In the genomic region with DNA sequence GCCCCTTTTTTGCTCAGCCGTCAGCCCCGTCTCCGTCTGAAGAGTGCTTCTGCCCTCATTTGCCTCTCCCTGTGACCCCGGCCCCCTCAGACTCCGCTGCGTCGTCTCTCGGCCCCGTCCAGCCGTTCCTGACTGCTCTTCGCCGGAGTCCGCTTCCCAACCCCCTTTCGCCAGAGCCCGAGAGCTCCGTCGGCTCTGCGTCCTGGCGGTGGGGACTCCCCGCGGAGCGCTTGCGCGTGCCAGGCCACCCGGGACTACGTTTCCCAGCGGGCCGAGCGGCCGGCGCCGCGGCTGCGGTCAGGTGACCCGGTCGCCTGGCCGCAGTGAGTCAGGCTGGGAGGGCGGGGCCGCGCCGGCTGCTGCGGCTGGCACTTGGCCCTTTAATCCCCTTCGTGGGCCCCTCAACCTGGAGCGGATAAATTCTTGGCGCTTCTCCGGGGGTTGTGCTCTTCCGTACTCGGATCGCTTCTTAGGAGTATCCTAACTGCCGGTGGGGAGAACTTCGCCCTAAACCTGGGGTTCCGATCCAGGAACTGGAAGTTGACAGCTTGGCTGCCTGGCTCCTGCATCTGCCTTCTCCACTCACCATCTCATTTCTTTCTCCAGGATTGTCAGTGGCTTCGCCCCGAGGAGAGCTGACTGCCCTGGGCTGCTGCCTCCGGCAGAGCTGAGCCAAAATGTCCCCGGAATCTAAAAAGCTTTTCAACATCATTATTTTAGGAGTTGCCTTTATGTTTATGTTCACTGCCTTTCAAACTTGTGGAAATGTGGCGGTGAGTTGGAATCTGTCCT, we compare ENCODE assay signal across 1 cellular context.
TF ChIP-seq lines count a peak whose summit lies in the region.

A gene (plus strand): TSS at position 444 of the 792 bp plus-strand sequence. CDS start 234 bp downstream, at position 678.

TF ChIP-seq in HepG2, 621 proteins besides CTCF, POLR2A, EP300 and RAD21 (continued from another document and continues in another):
- TF ChIP-seq, protein P1, sequence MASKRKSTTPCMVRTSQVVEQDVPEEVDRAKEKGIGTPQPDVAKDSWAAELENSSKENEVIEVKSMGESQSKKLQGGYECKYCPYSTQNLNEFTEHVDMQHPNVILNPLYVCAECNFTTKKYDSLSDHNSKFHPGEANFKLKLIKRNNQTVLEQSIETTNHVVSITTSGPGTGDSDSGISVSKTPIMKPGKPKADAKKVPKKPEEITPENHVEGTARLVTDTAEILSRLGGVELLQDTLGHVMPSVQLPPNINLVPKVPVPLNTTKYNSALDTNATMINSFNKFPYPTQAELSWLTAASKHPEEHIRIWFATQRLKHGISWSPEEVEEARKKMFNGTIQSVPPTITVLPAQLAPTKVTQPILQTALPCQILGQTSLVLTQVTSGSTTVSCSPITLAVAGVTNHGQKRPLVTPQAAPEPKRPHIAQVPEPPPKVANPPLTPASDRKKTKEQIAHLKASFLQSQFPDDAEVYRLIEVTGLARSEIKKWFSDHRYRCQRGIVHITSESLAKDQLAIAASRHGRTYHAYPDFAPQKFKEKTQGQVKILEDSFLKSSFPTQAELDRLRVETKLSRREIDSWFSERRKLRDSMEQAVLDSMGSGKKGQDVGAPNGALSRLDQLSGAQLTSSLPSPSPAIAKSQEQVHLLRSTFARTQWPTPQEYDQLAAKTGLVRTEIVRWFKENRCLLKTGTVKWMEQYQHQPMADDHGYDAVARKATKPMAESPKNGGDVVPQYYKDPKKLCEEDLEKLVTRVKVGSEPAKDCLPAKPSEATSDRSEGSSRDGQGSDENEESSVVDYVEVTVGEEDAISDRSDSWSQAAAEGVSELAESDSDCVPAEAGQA (IDR thresholded peaks at IDR 0.05; ENCODE audit: low read depth), result peak; percentile 41
- TF ChIP-seq, protein P1 (CRISPR knock-in tag; IDR thresholded peaks at IDR 0.05; ENCODE audit: borderline replicate concordance), result no peak
- no peak for TF ChIP-seq KDM6A (CRISPR knock-in tag; IDR thresholded peaks at IDR 0.05; ENCODE audit: low read depth)
- no peak for TF ChIP-seq ADNP (CRISPR knock-in tag; IDR thresholded peaks at IDR 0.05)
- no peak for TF ChIP-seq SMYD3 (CRISPR knock-in tag; IDR thresholded peaks at IDR 0.05)
- TF ChIP-seq HMGA1 (CRISPR knock-in tag; conservative IDR thresholded peaks at IDR 0.05), result no peak
- TF ChIP-seq, protein P2, sequence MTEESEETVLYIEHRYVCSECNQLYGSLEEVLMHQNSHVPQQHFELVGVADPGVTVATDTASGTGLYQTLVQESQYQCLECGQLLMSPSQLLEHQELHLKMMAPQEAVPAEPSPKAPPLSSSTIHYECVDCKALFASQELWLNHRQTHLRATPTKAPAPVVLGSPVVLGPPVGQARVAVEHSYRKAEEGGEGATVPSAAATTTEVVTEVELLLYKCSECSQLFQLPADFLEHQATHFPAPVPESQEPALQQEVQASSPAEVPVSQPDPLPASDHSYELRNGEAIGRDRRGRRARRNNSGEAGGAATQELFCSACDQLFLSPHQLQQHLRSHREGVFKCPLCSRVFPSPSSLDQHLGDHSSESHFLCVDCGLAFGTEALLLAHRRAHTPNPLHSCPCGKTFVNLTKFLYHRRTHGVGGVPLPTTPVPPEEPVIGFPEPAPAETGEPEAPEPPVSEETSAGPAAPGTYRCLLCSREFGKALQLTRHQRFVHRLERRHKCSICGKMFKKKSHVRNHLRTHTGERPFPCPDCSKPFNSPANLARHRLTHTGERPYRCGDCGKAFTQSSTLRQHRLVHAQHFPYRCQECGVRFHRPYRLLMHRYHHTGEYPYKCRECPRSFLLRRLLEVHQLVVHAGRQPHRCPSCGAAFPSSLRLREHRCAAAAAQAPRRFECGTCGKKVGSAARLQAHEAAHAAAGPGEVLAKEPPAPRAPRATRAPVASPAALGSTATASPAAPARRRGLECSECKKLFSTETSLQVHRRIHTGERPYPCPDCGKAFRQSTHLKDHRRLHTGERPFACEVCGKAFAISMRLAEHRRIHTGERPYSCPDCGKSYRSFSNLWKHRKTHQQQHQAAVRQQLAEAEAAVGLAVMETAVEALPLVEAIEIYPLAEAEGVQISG (CRISPR knock-in tag; IDR thresholded peaks at IDR 0.05), result no peak
- no peak for TF ChIP-seq RARA (CRISPR knock-in tag; IDR thresholded peaks at IDR 0.05)
- TF ChIP-seq, protein P3, sequence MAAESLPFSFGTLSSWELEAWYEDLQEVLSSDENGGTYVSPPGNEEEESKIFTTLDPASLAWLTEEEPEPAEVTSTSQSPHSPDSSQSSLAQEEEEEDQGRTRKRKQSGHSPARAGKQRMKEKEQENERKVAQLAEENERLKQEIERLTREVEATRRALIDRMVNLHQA (CRISPR knock-in tag; IDR thresholded peaks at IDR 0.05), result no peak
- TF ChIP-seq, protein P4, sequence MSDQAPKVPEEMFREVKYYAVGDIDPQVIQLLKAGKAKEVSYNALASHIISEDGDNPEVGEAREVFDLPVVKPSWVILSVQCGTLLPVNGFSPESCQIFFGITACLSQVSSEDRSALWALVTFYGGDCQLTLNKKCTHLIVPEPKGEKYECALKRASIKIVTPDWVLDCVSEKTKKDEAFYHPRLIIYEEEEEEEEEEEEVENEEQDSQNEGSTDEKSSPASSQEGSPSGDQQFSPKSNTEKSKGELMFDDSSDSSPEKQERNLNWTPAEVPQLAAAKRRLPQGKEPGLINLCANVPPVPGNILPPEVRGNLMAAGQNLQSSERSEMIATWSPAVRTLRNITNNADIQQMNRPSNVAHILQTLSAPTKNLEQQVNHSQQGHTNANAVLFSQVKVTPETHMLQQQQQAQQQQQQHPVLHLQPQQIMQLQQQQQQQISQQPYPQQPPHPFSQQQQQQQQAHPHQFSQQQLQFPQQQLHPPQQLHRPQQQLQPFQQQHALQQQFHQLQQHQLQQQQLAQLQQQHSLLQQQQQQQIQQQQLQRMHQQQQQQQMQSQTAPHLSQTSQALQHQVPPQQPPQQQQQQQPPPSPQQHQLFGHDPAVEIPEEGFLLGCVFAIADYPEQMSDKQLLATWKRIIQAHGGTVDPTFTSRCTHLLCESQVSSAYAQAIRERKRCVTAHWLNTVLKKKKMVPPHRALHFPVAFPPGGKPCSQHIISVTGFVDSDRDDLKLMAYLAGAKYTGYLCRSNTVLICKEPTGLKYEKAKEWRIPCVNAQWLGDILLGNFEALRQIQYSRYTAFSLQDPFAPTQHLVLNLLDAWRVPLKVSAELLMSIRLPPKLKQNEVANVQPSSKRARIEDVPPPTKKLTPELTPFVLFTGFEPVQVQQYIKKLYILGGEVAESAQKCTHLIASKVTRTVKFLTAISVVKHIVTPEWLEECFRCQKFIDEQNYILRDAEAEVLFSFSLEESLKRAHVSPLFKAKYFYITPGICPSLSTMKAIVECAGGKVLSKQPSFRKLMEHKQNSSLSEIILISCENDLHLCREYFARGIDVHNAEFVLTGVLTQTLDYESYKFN (CRISPR knock-in tag; conservative IDR thresholded peaks at IDR 0.05), result peak; percentile 76; the same call in 1 of the 2 replicates
- TF ChIP-seq, protein P5, sequence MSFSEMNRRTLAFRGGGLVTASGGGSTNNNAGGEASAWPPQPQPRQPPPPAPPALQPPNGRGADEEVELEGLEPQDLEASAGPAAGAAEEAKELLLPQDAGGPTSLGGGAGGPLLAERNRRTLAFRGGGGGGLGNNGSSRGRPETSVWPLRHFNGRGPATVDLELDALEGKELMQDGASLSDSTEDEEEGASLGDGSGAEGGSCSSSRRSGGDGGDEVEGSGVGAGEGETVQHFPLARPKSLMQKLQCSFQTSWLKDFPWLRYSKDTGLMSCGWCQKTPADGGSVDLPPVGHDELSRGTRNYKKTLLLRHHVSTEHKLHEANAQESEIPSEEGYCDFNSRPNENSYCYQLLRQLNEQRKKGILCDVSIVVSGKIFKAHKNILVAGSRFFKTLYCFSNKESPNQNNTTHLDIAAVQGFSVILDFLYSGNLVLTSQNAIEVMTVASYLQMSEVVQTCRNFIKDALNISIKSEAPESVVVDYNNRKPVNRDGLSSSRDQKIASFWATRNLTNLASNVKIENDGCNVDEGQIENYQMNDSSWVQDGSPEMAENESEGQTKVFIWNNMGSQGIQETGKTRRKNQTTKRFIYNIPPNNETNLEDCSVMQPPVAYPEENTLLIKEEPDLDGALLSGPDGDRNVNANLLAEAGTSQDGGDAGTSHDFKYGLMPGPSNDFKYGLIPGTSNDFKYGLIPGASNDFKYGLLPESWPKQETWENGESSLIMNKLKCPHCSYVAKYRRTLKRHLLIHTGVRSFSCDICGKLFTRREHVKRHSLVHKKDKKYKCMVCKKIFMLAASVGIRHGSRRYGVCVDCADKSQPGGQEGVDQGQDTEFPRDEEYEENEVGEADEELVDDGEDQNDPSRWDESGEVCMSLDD (CRISPR knock-in tag; IDR thresholded peaks at IDR 0.05; ENCODE audit: borderline replicate concordance), result no peak
- TF ChIP-seq SAFB2 (CRISPR knock-in tag; IDR thresholded peaks at IDR 0.05; ENCODE audit: borderline replicate concordance, low read depth), result no peak
- TF ChIP-seq, protein P6, sequence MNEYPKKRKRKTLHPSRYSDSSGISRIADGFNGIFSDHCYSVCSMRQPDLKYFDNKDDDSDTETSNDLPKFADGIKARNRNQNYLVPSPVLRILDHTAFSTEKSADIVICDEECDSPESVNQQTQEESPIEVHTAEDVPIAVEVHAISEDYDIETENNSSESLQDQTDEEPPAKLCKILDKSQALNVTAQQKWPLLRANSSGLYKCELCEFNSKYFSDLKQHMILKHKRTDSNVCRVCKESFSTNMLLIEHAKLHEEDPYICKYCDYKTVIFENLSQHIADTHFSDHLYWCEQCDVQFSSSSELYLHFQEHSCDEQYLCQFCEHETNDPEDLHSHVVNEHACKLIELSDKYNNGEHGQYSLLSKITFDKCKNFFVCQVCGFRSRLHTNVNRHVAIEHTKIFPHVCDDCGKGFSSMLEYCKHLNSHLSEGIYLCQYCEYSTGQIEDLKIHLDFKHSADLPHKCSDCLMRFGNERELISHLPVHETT (CRISPR knock-in tag; conservative IDR thresholded peaks at IDR 0.05), result peak; percentile 89; the same call in 1 of the 2 replicates
- TF ChIP-seq, protein P7, sequence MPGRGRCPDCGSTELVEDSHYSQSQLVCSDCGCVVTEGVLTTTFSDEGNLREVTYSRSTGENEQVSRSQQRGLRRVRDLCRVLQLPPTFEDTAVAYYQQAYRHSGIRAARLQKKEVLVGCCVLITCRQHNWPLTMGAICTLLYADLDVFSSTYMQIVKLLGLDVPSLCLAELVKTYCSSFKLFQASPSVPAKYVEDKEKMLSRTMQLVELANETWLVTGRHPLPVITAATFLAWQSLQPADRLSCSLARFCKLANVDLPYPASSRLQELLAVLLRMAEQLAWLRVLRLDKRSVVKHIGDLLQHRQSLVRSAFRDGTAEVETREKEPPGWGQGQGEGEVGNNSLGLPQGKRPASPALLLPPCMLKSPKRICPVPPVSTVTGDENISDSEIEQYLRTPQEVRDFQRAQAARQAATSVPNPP (CRISPR knock-in tag; IDR thresholded peaks at IDR 0.05), result no peak
- TF ChIP-seq, protein P8, sequence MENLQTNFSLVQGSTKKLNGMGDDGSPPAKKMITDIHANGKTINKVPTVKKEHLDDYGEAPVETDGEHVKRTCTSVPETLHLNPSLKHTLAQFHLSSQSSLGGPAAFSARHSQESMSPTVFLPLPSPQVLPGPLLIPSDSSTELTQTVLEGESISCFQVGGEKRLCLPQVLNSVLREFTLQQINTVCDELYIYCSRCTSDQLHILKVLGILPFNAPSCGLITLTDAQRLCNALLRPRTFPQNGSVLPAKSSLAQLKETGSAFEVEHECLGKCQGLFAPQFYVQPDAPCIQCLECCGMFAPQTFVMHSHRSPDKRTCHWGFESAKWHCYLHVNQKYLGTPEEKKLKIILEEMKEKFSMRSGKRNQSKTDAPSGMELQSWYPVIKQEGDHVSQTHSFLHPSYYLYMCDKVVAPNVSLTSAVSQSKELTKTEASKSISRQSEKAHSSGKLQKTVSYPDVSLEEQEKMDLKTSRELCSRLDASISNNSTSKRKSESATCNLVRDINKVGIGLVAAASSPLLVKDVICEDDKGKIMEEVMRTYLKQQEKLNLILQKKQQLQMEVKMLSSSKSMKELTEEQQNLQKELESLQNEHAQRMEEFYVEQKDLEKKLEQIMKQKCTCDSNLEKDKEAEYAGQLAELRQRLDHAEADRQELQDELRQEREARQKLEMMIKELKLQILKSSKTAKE (CRISPR knock-in tag; IDR thresholded peaks at IDR 0.05; ENCODE audit: borderline replicate concordance), result peak; percentile 62; the same call in 1 of the 2 replicates
- TF ChIP-seq, protein P9, sequence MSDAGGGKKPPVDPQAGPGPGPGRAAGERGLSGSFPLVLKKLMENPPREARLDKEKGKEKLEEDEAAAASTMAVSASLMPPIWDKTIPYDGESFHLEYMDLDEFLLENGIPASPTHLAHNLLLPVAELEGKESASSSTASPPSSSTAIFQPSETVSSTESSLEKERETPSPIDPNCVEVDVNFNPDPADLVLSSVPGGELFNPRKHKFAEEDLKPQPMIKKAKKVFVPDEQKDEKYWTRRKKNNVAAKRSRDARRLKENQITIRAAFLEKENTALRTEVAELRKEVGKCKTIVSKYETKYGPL (CRISPR knock-in tag; IDR thresholded peaks at IDR 0.05), result no peak
- TF ChIP-seq ZFP36 (IDR thresholded peaks at IDR 0.05; ENCODE audit: borderline replicate concordance, low read depth, low read length, partially characterized antibody), result no peak
- peak; percentile 82 for TF ChIP-seq MYC (CRISPR knock-in tag; IDR thresholded peaks at IDR 0.05; ENCODE audit: borderline replicate concordance)
- TF ChIP-seq SMAD9 (CRISPR knock-in tag; IDR thresholded peaks at IDR 0.05), result no peak
- TF ChIP-seq, protein P10, sequence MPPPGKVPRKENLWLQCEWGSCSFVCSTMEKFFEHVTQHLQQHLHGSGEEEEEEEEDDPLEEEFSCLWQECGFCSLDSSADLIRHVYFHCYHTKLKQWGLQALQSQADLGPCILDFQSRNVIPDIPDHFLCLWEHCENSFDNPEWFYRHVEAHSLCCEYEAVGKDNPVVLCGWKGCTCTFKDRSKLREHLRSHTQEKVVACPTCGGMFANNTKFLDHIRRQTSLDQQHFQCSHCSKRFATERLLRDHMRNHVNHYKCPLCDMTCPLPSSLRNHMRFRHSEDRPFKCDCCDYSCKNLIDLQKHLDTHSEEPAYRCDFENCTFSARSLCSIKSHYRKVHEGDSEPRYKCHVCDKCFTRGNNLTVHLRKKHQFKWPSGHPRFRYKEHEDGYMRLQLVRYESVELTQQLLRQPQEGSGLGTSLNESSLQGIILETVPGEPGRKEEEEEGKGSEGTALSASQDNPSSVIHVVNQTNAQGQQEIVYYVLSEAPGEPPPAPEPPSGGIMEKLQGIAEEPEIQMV (CRISPR knock-in tag; IDR thresholded peaks at IDR 0.05; ENCODE audit: low read depth), result peak; percentile 26; the same call in 1 of the 2 replicates
- TF ChIP-seq TCF7L2 (IDR thresholded peaks at IDR 0.05; ENCODE audit: low read depth, low read length), result no peak
